28 cellular contexts compared by ENCODE assay signal in genomic region chr3:49844464-49845183, GRCh38. TPM values are rescaled to one million over a fixed set of nuclear protein-coding genes. Genes with fewer than 3 reads are reported as not detected.
"Had no signal": no experiment of that assay in that cellular context is flagged by ENCODE, and none has a peak within 500 bp of the region (broad histone marks: within the 10 kb centered on the region; RNA-seq: fewer than 3 reads in every experiment).

No MANE protein-coding gene starts in this region.

- H3K27ac Mint-ChIP-seq: activated CD8-positive, alpha-beta T cell treated with anti-CD3 and anti-CD28 coated beads, Interleukin-2, amount 10 ng/mL, durations not matched to agents 7 days and 5 days; activated naive CD8-positive, alpha-beta T cell treated with anti-CD3 and anti-CD28 coated beads for 36 hours; T-helper 1 cell treated with Interleukin-12 subunit alpha and Interleukin-12 subunit beta and Interleukin-4 antibody, amounts not matched to agents 30 μg/mL and 1 μg/mL, for 36 hours; WTC11 had no signal

- DNase-seq: activated CD4-positive, alpha-beta T cell treated with anti-CD3 and anti-CD28 coated beads for 48 hours; activated CD4-positive, alpha-beta T cell treated with anti-CD3 and anti-CD28 coated beads, Interleukin-2, amount 50 U/mL, for 4 hours; activated CD4-positive, CD25-positive, alpha-beta regulatory T cell treated with anti-CD3 and anti-CD28 coated beads, Interleukin-2, amount 50 U/mL, for 72 hours; activated CD8-positive, alpha-beta T cell treated with anti-CD3 and anti-CD28 coated beads, Interleukin-2, amount 10 ng/mL, durations not matched to agents 7 days and 5 days; activated effector memory CD4-positive, alpha-beta T cell treated with anti-CD3 and anti-CD28 coated beads, Interleukin-2, amount 50 U/mL, for 16 hours; activated naive CD4-positive, alpha-beta T cell treated with Interleukin-2 at 50 U/mL for 16 hours; activated naive CD8-positive, alpha-beta T cell treated with anti-CD3 and anti-CD28 coated beads for 36 hours; activated T-cell treated with anti-CD3 and anti-CD28 coated beads, Interleukin-2, amount 50 U/mL, for 4 hours; anterior cingulate cortex; caudate nucleus; Kasumi-1; KBM-7; NCI-H1048; NCI-H146; NCI-H187 treated with DMSO at 0.1 percent for 48 hours; NCI-H2081 treated with DMSO at 0.1 percent for 48 hours; NCI-H2171; NCI-H2227 treated with DMSO at 0.1 percent for 48 hours; NCI-H446 treated with DMSO at 0.1 percent for 48 hours; NCI-H524 treated with DMSO at 0.1 percent for 48 hours; NCI-H82; OCI-M1; Peyer's patch; SHP77 treated with DMSO at 0.1 percent for 48 hours had no signal

- H3K4me3 Mint-ChIP-seq: activated CD8-positive, alpha-beta T cell treated with anti-CD3 and anti-CD28 coated beads, Interleukin-2, amount 10 ng/mL, durations not matched to agents 7 days and 5 days; activated naive CD8-positive, alpha-beta T cell treated with anti-CD3 and anti-CD28 coated beads for 36 hours; activated T-cell treated with anti-CD3 and anti-CD28 coated beads, Interleukin-2, amount 50 U/mL, for 4 hours; T-helper 1 cell treated with Interleukin-12 subunit alpha and Interleukin-12 subunit beta and Interleukin-4 antibody, amounts not matched to agents 30 μg/mL and 1 μg/mL, for 36 hours; WTC11 had no signal

- H3K27me3 Mint-ChIP-seq: activated naive CD8-positive, alpha-beta T cell treated with anti-CD3 and anti-CD28 coated beads for 36 hours had no signal

- ATAC-seq: activated CD8-positive, alpha-beta T cell treated with anti-CD3 and anti-CD28 coated beads, Interleukin-2, amount 10 ng/mL, durations not matched to agents 7 days and 5 days; activated T-cell treated with anti-CD3 and anti-CD28 coated beads, Interleukin-2, amount 50 U/mL, for 4 hours; WTC11 had no signal

- H3K9me3 Mint-ChIP-seq: activated naive CD8-positive, alpha-beta T cell treated with anti-CD3 and anti-CD28 coated beads for 36 hours; activated T-cell treated with anti-CD3 and anti-CD28 coated beads, Interleukin-2, amount 50 U/mL, for 4 hours; T-helper 1 cell treated with Interleukin-12 subunit alpha and Interleukin-12 subunit beta and Interleukin-4 antibody, amounts not matched to agents 30 μg/mL and 1 μg/mL, for 36 hours; WTC11 had no signal

RNA-seq across cellular contexts. Expression of gene CAMKV, which starts 25.1 kb away (rescaled TPM):
- total RNA-seq: activated CD8-positive, alpha-beta T cell treated with anti-CD3 and anti-CD28 coated beads, Interleukin-2, amount 10 ng/mL, durations not matched to agents 7 days and 5 days had no signal

RNA-seq across cellular contexts. Expression of gene CDHR4, which starts 45.0 kb away (rescaled TPM):
- total RNA-seq: activated CD8-positive, alpha-beta T cell treated with anti-CD3 and anti-CD28 coated beads, Interleukin-2, amount 10 ng/mL, durations not matched to agents 7 days and 5 days; activated T-cell treated with anti-CD3 and anti-CD28 coated beads, Interleukin-2, amount 50 U/mL, for 4 hours; cerebellum; SK-MEL-5 had no signal
